In the genomic region with DNA sequence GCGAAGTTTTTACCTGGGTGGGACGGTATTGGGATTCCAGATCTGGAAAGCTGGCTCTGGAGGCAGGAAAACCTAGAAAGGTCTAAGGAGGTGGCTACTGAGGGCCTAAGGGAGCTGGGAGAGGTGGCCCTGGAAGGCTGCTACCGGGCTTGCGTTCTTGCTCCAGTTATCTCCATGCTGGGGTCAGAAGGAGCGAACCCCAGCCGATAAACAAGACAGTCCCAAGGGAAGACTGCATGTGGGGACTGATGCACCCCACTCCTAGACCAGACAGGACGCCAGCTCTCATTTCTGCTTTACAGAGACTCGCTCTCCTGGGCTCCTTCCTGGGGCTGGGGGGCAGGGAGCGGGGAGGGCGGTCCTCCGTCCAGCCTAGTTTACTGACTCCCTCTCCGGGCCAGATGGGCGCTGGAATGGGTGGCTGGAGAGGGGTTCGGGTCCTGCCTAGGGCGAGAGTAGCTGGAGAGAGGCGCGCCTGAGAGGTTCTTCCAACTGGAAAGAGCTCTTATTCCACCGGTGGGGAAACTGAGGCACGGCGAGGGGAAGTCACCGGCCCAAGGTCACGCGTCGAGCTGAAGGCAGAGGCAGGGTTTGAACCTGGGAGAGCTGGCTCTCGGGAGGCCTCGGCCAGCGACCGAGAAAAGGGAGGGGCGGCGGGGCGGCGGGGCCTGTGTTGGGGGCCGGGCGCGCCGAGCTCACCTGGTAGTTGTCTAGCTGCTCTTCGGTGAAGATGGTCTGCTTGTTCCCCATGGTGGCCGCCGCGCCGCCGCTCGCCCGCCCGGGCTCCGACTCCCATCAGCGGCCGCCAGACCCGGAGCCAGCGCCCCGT, we compare ENCODE assay signal across 1 cellular context.
TF ChIP-seq lines count a peak whose summit lies in the region.

No MANE protein-coding gene starts in this region.

TF ChIP-seq in WTC11, 78 proteins besides CTCF, POLR2A, EP300 and RAD21 (continued from another document):
- TF ChIP-seq ELF4 (CRISPR knock-in tag; IDR thresholded peaks at IDR 0.05; ENCODE audit: low read depth), result no peak
- TF ChIP-seq, protein P1, sequence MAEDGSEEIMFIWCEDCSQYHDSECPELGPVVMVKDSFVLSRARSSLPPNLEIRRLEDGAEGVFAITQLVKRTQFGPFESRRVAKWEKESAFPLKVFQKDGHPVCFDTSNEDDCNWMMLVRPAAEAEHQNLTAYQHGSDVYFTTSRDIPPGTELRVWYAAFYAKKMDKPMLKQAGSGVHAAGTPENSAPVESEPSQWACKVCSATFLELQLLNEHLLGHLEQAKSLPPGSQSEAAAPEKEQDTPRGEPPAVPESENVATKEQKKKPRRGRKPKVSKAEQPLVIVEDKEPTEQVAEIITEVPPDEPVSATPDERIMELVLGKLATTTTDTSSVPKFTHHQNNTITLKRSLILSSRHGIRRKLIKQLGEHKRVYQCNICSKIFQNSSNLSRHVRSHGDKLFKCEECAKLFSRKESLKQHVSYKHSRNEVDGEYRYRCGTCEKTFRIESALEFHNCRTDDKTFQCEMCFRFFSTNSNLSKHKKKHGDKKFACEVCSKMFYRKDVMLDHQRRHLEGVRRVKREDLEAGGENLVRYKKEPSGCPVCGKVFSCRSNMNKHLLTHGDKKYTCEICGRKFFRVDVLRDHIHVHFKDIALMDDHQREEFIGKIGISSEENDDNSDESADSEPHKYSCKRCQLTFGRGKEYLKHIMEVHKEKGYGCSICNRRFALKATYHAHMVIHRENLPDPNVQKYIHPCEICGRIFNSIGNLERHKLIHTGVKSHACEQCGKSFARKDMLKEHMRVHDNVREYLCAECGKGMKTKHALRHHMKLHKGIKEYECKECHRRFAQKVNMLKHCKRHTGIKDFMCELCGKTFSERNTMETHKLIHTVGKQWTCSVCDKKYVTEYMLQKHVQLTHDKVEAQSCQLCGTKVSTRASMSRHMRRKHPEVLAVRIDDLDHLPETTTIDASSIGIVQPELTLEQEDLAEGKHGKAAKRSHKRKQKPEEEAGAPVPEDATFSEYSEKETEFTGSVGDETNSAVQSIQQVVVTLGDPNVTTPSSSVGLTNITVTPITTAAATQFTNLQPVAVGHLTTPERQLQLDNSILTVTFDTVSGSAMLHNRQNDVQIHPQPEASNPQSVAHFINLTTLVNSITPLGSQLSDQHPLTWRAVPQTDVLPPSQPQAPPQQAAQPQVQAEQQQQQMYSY (CRISPR knock-in tag; IDR thresholded peaks at IDR 0.05), result no peak
- TF ChIP-seq, protein P2, sequence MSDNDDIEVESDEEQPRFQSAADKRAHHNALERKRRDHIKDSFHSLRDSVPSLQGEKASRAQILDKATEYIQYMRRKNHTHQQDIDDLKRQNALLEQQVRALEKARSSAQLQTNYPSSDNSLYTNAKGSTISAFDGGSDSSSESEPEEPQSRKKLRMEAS (CRISPR knock-in tag; IDR thresholded peaks at IDR 0.05), result no peak
